Comparison of ENCODE assay signal across 12 cellular contexts in the genomic region with DNA sequence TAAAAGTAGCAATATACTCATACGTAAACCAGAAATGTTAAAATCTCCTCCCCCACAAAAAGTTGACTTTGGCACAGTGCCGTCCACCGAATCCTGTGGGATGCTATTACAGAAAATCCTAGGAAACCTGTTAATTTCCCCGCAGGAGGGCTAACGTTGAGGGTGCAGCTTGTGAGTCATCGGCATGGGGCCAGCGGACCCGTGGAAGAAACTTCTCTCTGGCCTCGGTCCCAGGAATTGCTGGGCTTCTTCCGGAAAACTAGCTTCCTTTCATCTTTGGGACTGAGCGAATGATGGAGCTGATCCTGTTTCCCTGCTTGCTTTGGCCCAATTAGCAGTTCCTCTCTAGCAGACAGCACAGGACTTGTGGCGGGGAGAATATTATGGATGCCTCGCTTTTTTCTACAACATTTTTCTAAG. TPM values are rescaled to one million over a fixed set of nuclear protein-coding genes. Genes with fewer than 3 reads are reported as not detected.
DNase-seq lines count a peak whose midpoint lies in the region; FAIRE-seq and TF ChIP-seq lines count a peak whose summit lies in the region.
"Had no signal": no experiment of that assay in that cellular context is flagged by ENCODE, and none has a peak within 500 bp of the region (broad histone marks: within the 10 kb centered on the region; RNA-seq: fewer than 3 reads in every experiment).

No MANE protein-coding gene starts in this region.

- H3K4me3 ChIP-seq in fibroblast of pulmonary artery (replicated peaks; ENCODE audit: low read depth, low read length) (no peak overlapping the region), prostate gland (no peak overlapping the region)

- WGBS in prostate gland, result 14% methylated on average over 13 of the region's 13 CpGs

- peak; percentile 88 for FAIRE-seq in RCC 7860 (lab: Jason Lieb, UNC)
- FAIRE-seq: frontal cortex, G401.6, H1 had no signal

- no peaks in the 10 kb centered on the region for H3K36me3 ChIP-seq in prostate gland

- intact Hi-C loops in prostate gland (cut with DNase I), result no loop called here

- H3K9me3 ChIP-seq in prostate gland, result no peaks in the 10 kb centered on the region

- H3K27me3 ChIP-seq in prostate gland (replicated peaks; ENCODE audit: insufficient read depth), result no peaks in the 10 kb centered on the region

- TF ChIP-seq POLR2A in prostate gland (IDR thresholded peaks at IDR 0.05), result no peak

- DNase-seq in COR-L47 (lab: John Stamatoyannopoulos, UW), result peak; percentile 89
- peak; percentile 81 for DNase-seq in RCC 7860 (ENCODE audit: low spot score)
- DNase-seq in fibroblast of pulmonary artery (ENCODE audit: low read depth), result peak; percentile 96
- peak; percentile 41 for DNase-seq in prostate gland (ENCODE audit: low spot score)
- DNase-seq in NCI-H82 (lab: John Stamatoyannopoulos, UW), result no peak
- DNase-seq in NCI-H2081 treated with DMSO at 0.1 percent for 48 hours (lab: John Stamatoyannopoulos, UW), result no peak
- DNase-seq in putamen (ENCODE audit: low spot score), result no peak
- DNase-seq in NCI-H2171 treated with DMSO at 0.1 percent for 48 hours (lab: John Stamatoyannopoulos, UW), result no peak
- DNase-seq: activated CD8-positive, alpha-beta memory T cell treated with anti-CD3 and anti-CD28 coated beads for 24 hours had no signal

- H3K27ac ChIP-seq in prostate gland, result peak overlapping the region; percentile 3 to 45

- no peaks in the 10 kb centered on the region for H3K4me1 ChIP-seq in prostate gland (replicated peaks)

- TF ChIP-seq CTCF in fibroblast of pulmonary artery (IDR thresholded peaks at IDR 0.05; ENCODE audit: low read length, missing control alignments) (no peak), prostate gland (IDR thresholded peaks at IDR 0.05) (no peak)

RNA-seq across cellular contexts. Expression of a gene that starts 13.4 kb away (rescaled TPM):
- total RNA-seq in prostate gland, result not detected

RNA-seq across cellular contexts. Expression of a gene that starts 16.7 kb away (rescaled TPM):
- 10 to 100 TPM in 1 of 2 donors, 1 to 10 TPM in 1; 3.6 to 12.8 TPM for total RNA-seq in prostate gland

Comparison
In these comparisons a context has a peak if more than half of its experiments do, and no peak if none do; other contexts are left out.
1. DNase-seq: peak in COR-L47 (single experiment), RCC 7860 (single experiment), fibroblast of pulmonary artery (single experiment) and prostate gland (single experiment); none in NCI-H82 (single experiment), NCI-H2081 treated with DMSO at 0.1 percent for 48 hours (single experiment), putamen (single experiment) and NCI-H2171 treated with DMSO at 0.1 percent for 48 hours (single experiment).